21 cellular contexts compared by ENCODE assay signal in genomic region chr13:45385912-45386311, GRCh38.
"Had no signal": no experiment of that assay in that cellular context is flagged by ENCODE, and none has a peak within 500 bp of the region (broad histone marks: within the 10 kb centered on the region; RNA-seq: fewer than 3 reads in every experiment).

No MANE protein-coding gene starts in this region.

- DNase-seq: activated CD4-positive, alpha-beta T cell treated with anti-CD3 and anti-CD28 coated beads, Interleukin-2, amount 50 U/mL, for 1 hour; activated CD4-positive, CD25-positive, alpha-beta regulatory T cell treated with anti-CD3 and anti-CD28 coated beads, Interleukin-2, amount 50 U/mL, for 72 hours; activated naive CD4-positive, alpha-beta T cell treated with Interleukin-2 at 50 U/mL for 16 hours; activated naive CD8-positive, alpha-beta T cell treated with anti-CD3 and anti-CD28 coated beads for 36 hours; activated T-cell treated with anti-CD3 and anti-CD28 coated beads, Interleukin-2, amount 50 U/mL, for 1 hour; amniotic stem cell; dermis blood vessel endothelial cell; effector CD8-positive, alpha-beta T cell; foreskin fibroblast; hippocampal formation; naive B cell; nucleus accumbens; spleen; stimulated activated CD4-positive, alpha-beta T cell treated with anti-CD3 and anti-CD28 coated beads, Interleukin-4, amount 100 ng/mL, for 1 hour; stimulated activated naive CD4-positive, alpha-beta T cell; T1000; testis; trophoblast cell; uterus had no signal

- H3K9me3 ChIP-seq: testis, uterus had no signal

- H3K36me3 ChIP-seq: uterus had no signal

- H3K4me3 ChIP-seq: lung, spleen, testis, uterus had no signal

- H3K27ac ChIP-seq: parathyroid adenoma, spleen, testis, uterus had no signal

- H3K27me3 ChIP-seq: spleen, testis, uterus had no signal

- H3K4me1 ChIP-seq: parathyroid adenoma, spleen, testis, uterus had no signal
